Comparison of ENCODE assay signal across 24 cellular contexts in the genomic region with DNA sequence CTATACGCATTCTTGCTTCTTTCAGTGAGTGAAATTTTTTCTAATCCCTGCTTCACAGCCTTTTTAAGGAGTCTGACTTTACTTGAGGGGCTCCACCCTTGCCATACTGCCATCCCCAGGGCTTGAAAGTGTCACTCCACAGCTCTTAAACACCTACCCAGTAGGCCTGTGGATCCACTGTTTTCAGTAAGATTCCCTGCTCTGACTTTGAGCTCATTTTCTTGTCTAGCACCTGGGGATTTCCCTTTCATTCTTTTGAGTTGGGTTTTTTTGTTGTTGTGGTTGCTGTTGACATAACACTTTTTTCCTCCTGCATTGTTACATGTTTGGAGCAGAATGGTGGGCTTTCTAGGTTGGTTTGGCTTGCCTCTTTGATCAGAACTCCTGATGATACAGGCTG. TPM values are rescaled to one million over a fixed set of nuclear protein-coding genes. Genes with fewer than 3 reads are reported as not detected.
"Had no signal": no experiment of that assay in that cellular context is flagged by ENCODE, and none has a peak within 500 bp of the region (broad histone marks: within the 10 kb centered on the region; RNA-seq: fewer than 3 reads in every experiment).

No MANE protein-coding gene starts in this region.

- H3K4me3 ChIP-seq: colonic mucosa, esophagus muscularis mucosa, gastroesophageal sphincter, heart left ventricle, spleen, testis had no signal

- H3K27ac Mint-ChIP-seq: activated CD4-positive, alpha-beta memory T cell treated with anti-CD3 and anti-CD28 coated beads, Interleukin-2, amount 10 ng/mL, durations not matched to agents 7 days and 5 days; activated naive CD4-positive, alpha-beta T cell treated with anti-CD3 and anti-CD28 coated beads, Interleukin-2, amount 10 ng/mL, durations not matched to agents 7 days and 5 days; activated naive CD8-positive, alpha-beta T cell treated with anti-CD3 and anti-CD28 coated beads, Interleukin-2, amount 50 U/mL, for 24 hours; activated T-cell treated with anti-CD3 and anti-CD28 coated beads, Interleukin-2, amount 50 U/mL, for 24 hours; naive thymus-derived CD4-positive, alpha-beta T cell; stimulated activated memory B cell treated with anti-CD40 and anti-IgM and Interleukin-4, amounts not matched to agents 10 μg/mL and 1 μg/mL and 100 μg/mL, for 72 hours; type B pancreatic cell had no signal

- ATAC-seq: activated naive CD8-positive, alpha-beta T cell treated with anti-CD3 and anti-CD28 coated beads, Interleukin-2, amount 50 U/mL, for 24 hours; gastroesophageal sphincter; heart left ventricle; naive thymus-derived CD4-positive, alpha-beta T cell; stimulated activated memory B cell treated with anti-CD40 and anti-IgM and Interleukin-4, amounts not matched to agents 10 μg/mL and 1 μg/mL and 100 μg/mL, for 72 hours had no signal

- H3K27me3 ChIP-seq: brain microvascular endothelial cell, colonic mucosa, esophagus muscularis mucosa, gastroesophageal sphincter, heart left ventricle, spleen, testis had no signal

- H3K9me3 Mint-ChIP-seq: activated CD4-positive, alpha-beta memory T cell treated with anti-CD3 and anti-CD28 coated beads, Interleukin-2, amount 10 ng/mL, durations not matched to agents 7 days and 5 days; activated naive CD4-positive, alpha-beta T cell treated with anti-CD3 and anti-CD28 coated beads, Interleukin-2, amount 10 ng/mL, durations not matched to agents 7 days and 5 days; activated naive CD8-positive, alpha-beta T cell treated with anti-CD3 and anti-CD28 coated beads, Interleukin-2, amount 50 U/mL, for 24 hours; activated T-cell treated with anti-CD3 and anti-CD28 coated beads, Interleukin-2, amount 50 U/mL, for 24 hours; stimulated activated memory B cell treated with anti-CD40 and anti-IgM and Interleukin-4, amounts not matched to agents 10 μg/mL and 1 μg/mL and 100 μg/mL, for 72 hours; type B pancreatic cell had no signal

- H3K4me3 Mint-ChIP-seq: activated CD4-positive, alpha-beta memory T cell treated with anti-CD3 and anti-CD28 coated beads, Interleukin-2, amount 10 ng/mL, durations not matched to agents 7 days and 5 days; activated naive CD4-positive, alpha-beta T cell treated with anti-CD3 and anti-CD28 coated beads, Interleukin-2, amount 10 ng/mL, durations not matched to agents 7 days and 5 days; activated naive CD8-positive, alpha-beta T cell treated with anti-CD3 and anti-CD28 coated beads, Interleukin-2, amount 50 U/mL, for 24 hours; activated T-cell treated with anti-CD3 and anti-CD28 coated beads, Interleukin-2, amount 50 U/mL, for 24 hours; naive thymus-derived CD4-positive, alpha-beta T cell; stimulated activated memory B cell treated with anti-CD40 and anti-IgM and Interleukin-4, amounts not matched to agents 10 μg/mL and 1 μg/mL and 100 μg/mL, for 72 hours; type B pancreatic cell had no signal

- H3K27me3 Mint-ChIP-seq: activated CD4-positive, alpha-beta memory T cell treated with anti-CD3 and anti-CD28 coated beads, Interleukin-2, amount 10 ng/mL, durations not matched to agents 7 days and 5 days; activated naive CD4-positive, alpha-beta T cell treated with anti-CD3 and anti-CD28 coated beads, Interleukin-2, amount 10 ng/mL, durations not matched to agents 7 days and 5 days; activated naive CD8-positive, alpha-beta T cell treated with anti-CD3 and anti-CD28 coated beads, Interleukin-2, amount 50 U/mL, for 24 hours; activated T-cell treated with anti-CD3 and anti-CD28 coated beads, Interleukin-2, amount 50 U/mL, for 24 hours; naive thymus-derived CD4-positive, alpha-beta T cell; stimulated activated memory B cell treated with anti-CD40 and anti-IgM and Interleukin-4, amounts not matched to agents 10 μg/mL and 1 μg/mL and 100 μg/mL, for 72 hours; type B pancreatic cell had no signal

- DNase-seq: activated CD4-positive, alpha-beta memory T cell treated with anti-CD3 and anti-CD28 coated beads, Interleukin-2, amount 10 ng/mL, durations not matched to agents 7 days and 5 days; activated naive CD4-positive, alpha-beta T cell treated with anti-CD3 and anti-CD28 coated beads, Interleukin-2, amount 10 ng/mL, durations not matched to agents 7 days and 5 days; activated naive CD8-positive, alpha-beta T cell treated with anti-CD3 and anti-CD28 coated beads, Interleukin-2, amount 50 U/mL, for 24 hours; activated T-cell treated with anti-CD3 and anti-CD28 coated beads, Interleukin-2, amount 50 U/mL, for 24 hours; anterior cingulate cortex; brain microvascular endothelial cell; central memory CD4-positive, alpha-beta T cell; colonic mucosa; heart left ventricle; mesenchymal stem cell; naive thymus-derived CD4-positive, alpha-beta T cell; retina; spleen; stimulated activated CD4-positive, alpha-beta T cell treated with anti-CD3 and anti-CD28 coated beads, Interleukin-4, amount 100 ng/mL, for 4 hours; T-helper 2 cell; testis; WERI-Rb-1 had no signal

- H3K4me1 ChIP-seq: colonic mucosa, gastroesophageal sphincter, parathyroid adenoma, spleen, testis had no signal

- H2AFZ ChIP-seq: parathyroid adenoma had no signal

- H3K36me3 ChIP-seq: colonic mucosa had no signal

- H3K4me1 Mint-ChIP-seq: stimulated activated memory B cell treated with anti-CD40 and anti-IgM and Interleukin-4, amounts not matched to agents 10 μg/mL and 1 μg/mL and 100 μg/mL, for 72 hours had no signal

- H3K9me3 ChIP-seq: colonic mucosa, esophagus muscularis mucosa, gastroesophageal sphincter, heart left ventricle, spleen, testis had no signal

- H3K27ac ChIP-seq: brain microvascular endothelial cell, colonic mucosa, esophagus muscularis mucosa, gastroesophageal sphincter, heart left ventricle, parathyroid adenoma, spleen, testis, WERI-Rb-1 had no signal

RNA-seq across cellular contexts. Expression of a gene that starts 54.6 kb away (rescaled TPM):
- total RNA-seq: activated CD4-positive, alpha-beta memory T cell treated with anti-CD3 and anti-CD28 coated beads, Interleukin-2, amount 10 ng/mL, durations not matched to agents 7 days and 5 days; colonic mucosa; esophagus muscularis mucosa; gastroesophageal sphincter; heart left ventricle; liver; mucosa of gallbladder; naive thymus-derived CD4-positive, alpha-beta T cell; spleen had no signal
- polyA plus RNA-seq: heart left ventricle; liver; naive thymus-derived CD4-positive, alpha-beta T cell; spleen had no signal
